Comparison of ENCODE assay signal across 10 cellular contexts in genomic region chr16:20897897-20898296, GRCh38. TPM values are rescaled to one million over a fixed set of nuclear protein-coding genes. Genes with fewer than 3 reads are reported as not detected.
A peak's percentile ranks its signal among the peaks of the same experiment; 100 is the strongest.
DNase-seq lines count a peak whose midpoint lies in the region; ATAC-seq lines count a peak whose summit lies in the region.
"Had no signal": no experiment of that assay in that cellular context is flagged by ENCODE, and none has a peak within 500 bp of the region (broad histone marks: within the 10 kb centered on the region; RNA-seq: fewer than 3 reads in every experiment).

No MANE protein-coding gene starts in this region.

- ATAC-seq in activated naive CD8-positive, alpha-beta T cell treated with anti-CD3 and anti-CD28 coated beads, Interleukin-2, amount 10 ng/mL, durations not matched to agents 7 days and 5 days (ENCODE audit: low read depth) = no peak
- ATAC-seq in stimulated activated effector memory CD8-positive, alpha-beta T cell treated with anti-CD3 and anti-CD28 coated beads, Interleukin-12 subunit alpha, Interleukin-12 subunit beta, amount 100 ng/mL, for 72 hours = no peak

- H3K4me1 Mint-ChIP-seq in activated CD4-positive, alpha-beta T cell treated with anti-CD3 and anti-CD28 coated beads, Interleukin-2, amount 10 ng/mL, durations not matched to agents 7 days and 5 days = peaks cover 50% of the 10 kb centered on the region
- H3K4me1 Mint-ChIP-seq in activated naive CD8-positive, alpha-beta T cell treated with anti-CD3 and anti-CD28 coated beads, Interleukin-2, amount 10 ng/mL, durations not matched to agents 7 days and 5 days = peaks cover 49% of the 10 kb centered on the region
- H3K4me1 Mint-ChIP-seq in immature natural killer cell = peaks cover 39 to 52% of the 10 kb centered on the region in 2 donors
- peaks cover 53% of the 10 kb centered on the region for H3K4me1 Mint-ChIP-seq in stimulated activated effector memory CD8-positive, alpha-beta T cell treated with anti-CD3 and anti-CD28 coated beads, Interleukin-12 subunit alpha, Interleukin-12 subunit beta, amount 100 ng/mL, for 72 hours

- no peaks in the 10 kb centered on the region for H3K27me3 Mint-ChIP-seq in activated CD4-positive, alpha-beta T cell treated with anti-CD3 and anti-CD28 coated beads, Interleukin-2, amount 10 ng/mL, durations not matched to agents 7 days and 5 days
- H3K27me3 Mint-ChIP-seq in activated naive CD8-positive, alpha-beta T cell treated with anti-CD3 and anti-CD28 coated beads, Interleukin-2, amount 10 ng/mL, durations not matched to agents 7 days and 5 days = no peaks in the 10 kb centered on the region
- peaks cover 7 to 19% (median 15%) of the 10 kb centered on the region in 3 donors for H3K27me3 Mint-ChIP-seq in immature natural killer cell (ENCODE audit: low read depth in 3 of 3)

- POLR2A ChIA-PET in activated CD4-positive, alpha-beta T cell treated with anti-CD3 and anti-CD28 coated beads, Interleukin-2, amount 10 ng/mL, durations not matched to agents 7 days and 5 days (lab: Charles Lee) = no interaction called here
- POLR2A ChIA-PET in activated naive CD8-positive, alpha-beta T cell treated with anti-CD3 and anti-CD28 coated beads, Interleukin-2, amount 10 ng/mL, durations not matched to agents 7 days and 5 days (lab: Charles Lee) = no interaction called here

- no peak overlapping the region for H3K27ac Mint-ChIP-seq in activated CD4-positive, alpha-beta T cell treated with anti-CD3 and anti-CD28 coated beads, Interleukin-2, amount 10 ng/mL, durations not matched to agents 7 days and 5 days
- peak overlapping the region; percentile 37 for H3K27ac Mint-ChIP-seq in activated naive CD8-positive, alpha-beta T cell treated with anti-CD3 and anti-CD28 coated beads, Interleukin-2, amount 10 ng/mL, durations not matched to agents 7 days and 5 days
- H3K27ac Mint-ChIP-seq in immature natural killer cell = peak overlapping the region in 5 of 6 donors; percentile 13 to 99 (median 65)
- H3K27ac Mint-ChIP-seq in stimulated activated effector memory CD8-positive, alpha-beta T cell treated with anti-CD3 and anti-CD28 coated beads, Interleukin-12 subunit alpha, Interleukin-12 subunit beta, amount 100 ng/mL, for 72 hours = peak overlapping the region; percentile 99

- H3K4me3 Mint-ChIP-seq in activated CD4-positive, alpha-beta T cell treated with anti-CD3 and anti-CD28 coated beads, Interleukin-2, amount 10 ng/mL, durations not matched to agents 7 days and 5 days = peak overlapping the region; percentile 0
- H3K4me3 Mint-ChIP-seq in activated naive CD8-positive, alpha-beta T cell treated with anti-CD3 and anti-CD28 coated beads, Interleukin-2, amount 10 ng/mL, durations not matched to agents 7 days and 5 days = peak overlapping the region; percentile 29
- peak overlapping the region in 1 of 5 donors; percentile 7 for H3K4me3 Mint-ChIP-seq in immature natural killer cell
- H3K4me3 Mint-ChIP-seq in stimulated activated effector memory CD8-positive, alpha-beta T cell treated with anti-CD3 and anti-CD28 coated beads, Interleukin-12 subunit alpha, Interleukin-12 subunit beta, amount 100 ng/mL, for 72 hours = peak overlapping the region; percentile 89

- CTCF ChIA-PET in activated CD4-positive, alpha-beta T cell treated with anti-CD3 and anti-CD28 coated beads, Interleukin-2, amount 10 ng/mL, durations not matched to agents 7 days and 5 days (lab: Charles Lee) = no interaction called here

- no peak for DNase-seq in activated CD4-positive, alpha-beta T cell treated with anti-CD3 and anti-CD28 coated beads, Interleukin-2, amount 10 ng/mL, durations not matched to agents 7 days and 5 days
- DNase-seq in activated CD4-positive, alpha-beta T cell treated with anti-CD3 and anti-CD28 coated beads, Interleukin-2, amount 50 U/mL, for 4 hours = no peak
- DNase-seq in activated naive CD8-positive, alpha-beta T cell treated with anti-CD3 and anti-CD28 coated beads, Interleukin-2, amount 10 ng/mL, durations not matched to agents 7 days and 5 days = no peak
- DNase-seq in immature natural killer cell = no peak
- no peak for DNase-seq in stimulated activated effector memory CD8-positive, alpha-beta T cell treated with anti-CD3 and anti-CD28 coated beads, Interleukin-12 subunit alpha, Interleukin-12 subunit beta, amount 100 ng/mL, for 72 hours (ENCODE audit: low spot score in 2 of 2)
- no peak for DNase-seq in NCI-H1694 treated with DMSO at 0.1 percent for 48 hours (lab: John Stamatoyannopoulos, UW)
- DNase-seq in activated effector memory CD4-positive, alpha-beta T cell treated with Interleukin-2 at 50 U/mL for 16 hours = no peak
- DNase-seq in SW480 (ENCODE audit: low spot score) = no peak
- DNase-seq: colonic mucosa; stimulated activated CD4-positive, alpha-beta T cell treated with anti-CD3 and anti-CD28 coated beads, Interleukin-1b, Interleukin-23, amount 100 ng/mL, for 48 hours had no signal

- H3K9me3 Mint-ChIP-seq in activated CD4-positive, alpha-beta T cell treated with anti-CD3 and anti-CD28 coated beads, Interleukin-2, amount 10 ng/mL, durations not matched to agents 7 days and 5 days = no peaks in the 10 kb centered on the region
- no peaks in the 10 kb centered on the region for H3K9me3 Mint-ChIP-seq in activated naive CD8-positive, alpha-beta T cell treated with anti-CD3 and anti-CD28 coated beads, Interleukin-2, amount 10 ng/mL, durations not matched to agents 7 days and 5 days
- no peaks in the 10 kb centered on the region for H3K9me3 Mint-ChIP-seq in immature natural killer cell
- H3K9me3 Mint-ChIP-seq in stimulated activated effector memory CD8-positive, alpha-beta T cell treated with anti-CD3 and anti-CD28 coated beads, Interleukin-12 subunit alpha, Interleukin-12 subunit beta, amount 100 ng/mL, for 72 hours = no peaks in the 10 kb centered on the region

- H3K36me3 Mint-ChIP-seq in activated CD4-positive, alpha-beta T cell treated with anti-CD3 and anti-CD28 coated beads, Interleukin-2, amount 10 ng/mL, durations not matched to agents 7 days and 5 days (ENCODE audit: low read depth) = peaks cover 32% of the 10 kb centered on the region
- peaks cover 37% of the 10 kb centered on the region for H3K36me3 Mint-ChIP-seq in activated naive CD8-positive, alpha-beta T cell treated with anti-CD3 and anti-CD28 coated beads, Interleukin-2, amount 10 ng/mL, durations not matched to agents 7 days and 5 days
- no peaks in the 10 kb centered on the region for H3K36me3 Mint-ChIP-seq in immature natural killer cell
- peaks cover 78% of the 10 kb centered on the region for H3K36me3 Mint-ChIP-seq in stimulated activated effector memory CD8-positive, alpha-beta T cell treated with anti-CD3 and anti-CD28 coated beads, Interleukin-12 subunit alpha, Interleukin-12 subunit beta, amount 100 ng/mL, for 72 hours

RNA-seq across cellular contexts. Expression of gene DCUN1D3, which starts 2.3 kb away (rescaled TPM):
- total RNA-seq in activated CD4-positive, alpha-beta T cell treated with anti-CD3 and anti-CD28 coated beads, Interleukin-2, amount 10 ng/mL, durations not matched to agents 7 days and 5 days = 10 to 100 TPM in 1 of 2 experiments, 1 to 10 TPM in 1; 9.9 to 10.8 TPM
- 10 to 100 TPM; 12.0 to 13.1 TPM for total RNA-seq in activated naive CD8-positive, alpha-beta T cell treated with anti-CD3 and anti-CD28 coated beads, Interleukin-2, amount 10 ng/mL, durations not matched to agents 7 days and 5 days
- 1 to 10 TPM in 1 of 3 donors, under 1 TPM in 2; 0.06 to 1.5 (median 0.74) TPM for polyA plus RNA-seq in immature natural killer cell

RNA-seq across cellular contexts. Expression of gene LYRM1, which starts 2.7 kb away (rescaled TPM):
- total RNA-seq in activated CD4-positive, alpha-beta T cell treated with anti-CD3 and anti-CD28 coated beads, Interleukin-2, amount 10 ng/mL, durations not matched to agents 7 days and 5 days = 10 to 100 TPM; 21.7 to 26.7 TPM
- 10 to 100 TPM; 24.9 to 26.9 TPM for total RNA-seq in activated naive CD8-positive, alpha-beta T cell treated with anti-CD3 and anti-CD28 coated beads, Interleukin-2, amount 10 ng/mL, durations not matched to agents 7 days and 5 days
- 10 to 100 TPM; 23.8 to 37.1 (median 36.4) TPM for polyA plus RNA-seq in immature natural killer cell
